8 cellular contexts compared by ENCODE assay signal in genomic region chr6:104771258-104771832, GRCh38.
DNase-seq lines count a peak whose midpoint lies in the region; ATAC-seq and TF ChIP-seq lines count a peak whose summit lies in the region.

No MANE protein-coding gene starts in this region.

- H4K5ac ChIP-seq in mesendoderm (ENCODE audit: low read length), result no peak overlapping the region

- H3K4me3 ChIP-seq in mesendoderm (ENCODE audit: low read length), result no peak overlapping the region
- no peak overlapping the region for H3K4me3 ChIP-seq in WERI-Rb-1 (ENCODE audit: low read depth, low read length)

- no peak overlapping the region for H3K9ac ChIP-seq in mesendoderm (ENCODE audit: low read length)

- H2AK5ac ChIP-seq in mesendoderm (ENCODE audit: low read length), result no peak overlapping the region

- H4K8ac ChIP-seq in mesendoderm (ENCODE audit: low read depth, low read length), result no peak overlapping the region

- H3K18ac ChIP-seq in mesendoderm (ENCODE audit: low read length), result no peak overlapping the region

- no peak overlapping the region for H3K56ac ChIP-seq in mesendoderm (ENCODE audit: low read length)

- DNase-seq in AG08396 (ENCODE audit: low spot score) (peak; percentile 13), GM10266 (ENCODE audit: extremely low spot score) (peak; percentile 14), NCI-H2227 (lab: John Stamatoyannopoulos, UW; ENCODE audit: unreplicated experiment) (peak; percentile 32), mesendoderm (peak; percentile 36), WERI-Rb-1 (no peak), putamen (ENCODE audit: low spot score) (no peak)
- peak; percentile 35 for DNase-seq in central memory CD4-positive, alpha-beta T cell

- H2BK120ac ChIP-seq in mesendoderm (ENCODE audit: low read depth, low read length), result no peak overlapping the region

- H3K27ac ChIP-seq in mesendoderm (ENCODE audit: low read depth, low read length) (no peak overlapping the region), WERI-Rb-1 (no peak overlapping the region)

- no peak overlapping the region for H2BK5ac ChIP-seq in mesendoderm (ENCODE audit: low read length)

- WGBS in mesendoderm (ENCODE audit: extremely low coverage, insufficient coverage, low lambda C conversion rate), result no CpG with 5 or more reads among the region's 2 CpGs

- H2BK15ac ChIP-seq in mesendoderm (replicated peaks; ENCODE audit: low read depth), result no peak overlapping the region

- no peak overlapping the region for H3K4me2 ChIP-seq in mesendoderm (ENCODE audit: low read length)

- H3K79me1 ChIP-seq in mesendoderm (ENCODE audit: low read length), result no peaks in the 10 kb centered on the region

- H3K23ac ChIP-seq in mesendoderm (ENCODE audit: low read length), result no peak overlapping the region

- H3K27me3 ChIP-seq in mesendoderm (ENCODE audit: insufficient read depth, low read length, poor library complexity), result no peaks in the 10 kb centered on the region
- no peaks in the 10 kb centered on the region for H3K27me3 ChIP-seq in WERI-Rb-1 (ENCODE audit: insufficient read depth, low read depth, severe bottlenecking)

- H3K9me3 ChIP-seq in WERI-Rb-1 (ENCODE audit: severe bottlenecking), result no peaks in the 10 kb centered on the region

- no peaks in the 10 kb centered on the region for H3K4me1 ChIP-seq in mesendoderm (ENCODE audit: control insufficient read depth, low read depth, low read length)

- no peaks in the 10 kb centered on the region for H3K79me2 ChIP-seq in mesendoderm (ENCODE audit: control insufficient read depth, insufficient read depth, low read length)

- no peak overlapping the region for H3K4ac ChIP-seq in mesendoderm (ENCODE audit: low read depth, low read length)

- TF ChIP-seq CTCF in GM10266 (IDR thresholded peaks at IDR 0.05; ENCODE audit: control insufficient read depth, insufficient read depth, low read depth, missing control alignments) (peak; percentile 48), WERI-Rb-1 (IDR thresholded peaks at IDR 0.05; ENCODE audit: low read depth, low read length) (no peak)

- H3K36me3 ChIP-seq in mesendoderm (ENCODE audit: control insufficient read depth, insufficient read depth, low read length) (no peaks in the 10 kb centered on the region), WERI-Rb-1 (peaks cover 7% of the 10 kb centered on the region)

- peak; percentile 68 for ATAC-seq in HG02763 (IDR thresholded peaks at IDR 0.05; ENCODE audit: unreplicated experiment)

Comparison
In these comparisons a context has a peak if more than half of its experiments do, and no peak if none do; other contexts are left out.
1. DNase-seq: peak in AG08396 (single experiment), GM10266 (single experiment), NCI-H2227 (single experiment), central memory CD4-positive, alpha-beta T cell (single experiment) and mesendoderm (single experiment); none in WERI-Rb-1 (single experiment) and putamen (single experiment).